8 cellular contexts compared by ENCODE assay signal in genomic region chr1:154157520-154158306, GRCh38. TPM values are rescaled to one million over a fixed set of nuclear protein-coding genes. Genes with fewer than 3 reads are reported as not detected.
A peak's percentile ranks its signal among the peaks of the same experiment; 100 is the strongest.
DNase-seq lines count a peak whose midpoint lies in the region; TF ChIP-seq lines count a peak whose summit lies in the region.

No MANE protein-coding gene starts in this region.

- H3K4ac ChIP-seq in mesendoderm (ENCODE audit: low read depth, low read length), result no peak overlapping the region

- WGBS in mesendoderm (ENCODE audit: extremely low coverage, insufficient coverage, low lambda C conversion rate), result no CpG with 5 or more reads among the region's 7 CpGs

- H3K27me3 ChIP-seq in PC-9 (ENCODE audit: insufficient read depth, low read depth), result no peaks in the 10 kb centered on the region
- H3K27me3 ChIP-seq in mesendoderm (ENCODE audit: insufficient read depth, low read length, poor library complexity), result no peaks in the 10 kb centered on the region

- H3K4me3 ChIP-seq in PC-9 (no peak overlapping the region), mesendoderm (ENCODE audit: low read length) (no peak overlapping the region)

- H3F3A ChIP-seq in PC-9 (ENCODE audit: insufficient read depth, low read depth), result peaks cover 14% of the 10 kb centered on the region

- H2AK5ac ChIP-seq in mesendoderm (ENCODE audit: low read length), result no peak overlapping the region

- H3K4me3 Mint-ChIP-seq in HFFc6, result no peak overlapping the region

- CTCF ChIA-PET in PC-9 (lab: Charles Lee), result no interaction called here

- peak overlapping the region; percentile 18; the same call in 1 of the 2 replicates for H3K27ac ChIP-seq in PC-9
- H3K27ac ChIP-seq in mesendoderm (ENCODE audit: low read depth, low read length), result no peak overlapping the region

- H2BK120ac ChIP-seq in mesendoderm (ENCODE audit: low read depth, low read length), result no peak overlapping the region

- H3K79me2 ChIP-seq in PC-9 (ENCODE audit: low read depth), result no peaks in the 10 kb centered on the region
- no peaks in the 10 kb centered on the region for H3K79me2 ChIP-seq in mesendoderm (ENCODE audit: control insufficient read depth, insufficient read depth, low read length)

- no peaks in the 10 kb centered on the region for H3K9me2 ChIP-seq in PC-9 (ENCODE audit: insufficient read depth)

- no peak overlapping the region for H4K5ac ChIP-seq in mesendoderm (ENCODE audit: low read length)

- no peak overlapping the region for H3K4me2 ChIP-seq in PC-9
- H3K4me2 ChIP-seq in mesendoderm (ENCODE audit: low read length), result no peak overlapping the region

- H2BK5ac ChIP-seq in mesendoderm (ENCODE audit: low read length), result no peak overlapping the region

- intact Hi-C loops in PC-9 (cut with micrococcal nuclease; ENCODE audit: unreplicated experiment), result no loop called here

- POLR2A ChIA-PET in PC-9 (lab: Charles Lee; ENCODE audit: unreplicated experiment), result no interaction called here

- H3K27ac Mint-ChIP-seq in HFFc6, result peak overlapping the region; percentile 25

- H3K9me3 ChIP-seq in PC-9 (ENCODE audit: insufficient read depth, low read depth), result no peaks in the 10 kb centered on the region

- H3K9ac ChIP-seq in mesendoderm (ENCODE audit: low read length), result no peak overlapping the region

- H2AFZ ChIP-seq in PC-9, result no peak overlapping the region

- DNase-seq in GF-D8 (lab: John Stamatoyannopoulos, UW), result peak; percentile 97
- no peak for DNase-seq in HFFc6
- DNase-seq in PC-9, result no peak
- peak; percentile 59 for DNase-seq in activated effector memory CD4-positive, alpha-beta T cell treated with Interleukin-2 at 50 U/mL for 16 hours
- DNase-seq in mesendoderm, result peak; percentile 45
- DNase-seq in stimulated activated naive CD4-positive, alpha-beta T cell treated with Interleukin-2 at 50 U/mL for 16 hours (lab: John Stamatoyannopoulos, UW), result peak; percentile 69
- DNase-seq in NCI-H146 (lab: John Stamatoyannopoulos, UW), result no peak
- DNase-seq in HCEC 1CT, result no peak

- no peaks in the 10 kb centered on the region for H3K4me1 ChIP-seq in PC-9 (replicated peaks; ENCODE audit: insufficient read depth)
- peaks cover 2% of the 10 kb centered on the region for H3K4me1 ChIP-seq in mesendoderm (ENCODE audit: control insufficient read depth, low read depth, low read length)

- H3K4me1 Mint-ChIP-seq in HFFc6 (ENCODE audit: low read depth), result peaks cover 34% of the 10 kb centered on the region

- H3K9me3 Mint-ChIP-seq in HFFc6, result no peaks in the 10 kb centered on the region

- no peak overlapping the region for H3K56ac ChIP-seq in mesendoderm (ENCODE audit: low read length)

- H3K36me3 ChIP-seq in PC-9 (ENCODE audit: low read depth) (0 out of 2 replicates have a peak, but pooled peaks cover 29% of the 10 kb centered on the region), mesendoderm (ENCODE audit: control insufficient read depth, insufficient read depth, low read length) (peaks cover 8% of the 10 kb centered on the region)

- H2BK15ac ChIP-seq in mesendoderm (replicated peaks; ENCODE audit: low read depth), result no peak overlapping the region

- no peak overlapping the region for H4K8ac ChIP-seq in mesendoderm (ENCODE audit: low read depth, low read length)

- no peak overlapping the region for H3K23ac ChIP-seq in mesendoderm (ENCODE audit: low read length)

- peaks cover 8% of the 10 kb centered on the region for H3K79me1 ChIP-seq in mesendoderm (ENCODE audit: low read length)

- TF ChIP-seq CTCF in HFFc6 (IDR thresholded peaks at IDR 0.05), result no peak
- no peak for TF ChIP-seq CTCF in PC-9 (conservative IDR thresholded peaks at IDR 0.05)

- H3K27me3 Mint-ChIP-seq in HFFc6 (ENCODE audit: insufficient read depth), result no peaks in the 10 kb centered on the region; the same call in 1 of the 2 replicates

- BruUV-seq in PC-9 (replicated peaks; lab: Mats Ljungman, UMichigan), result no TSS peak

- H3K18ac ChIP-seq in mesendoderm (ENCODE audit: low read length), result no peak overlapping the region

- H4K20me1 ChIP-seq in PC-9 (ENCODE audit: insufficient read depth), result no peaks in the 10 kb centered on the region; the same call in none of the 2 replicates

- H3K36me3 Mint-ChIP-seq in HFFc6 (ENCODE audit: low read depth), result peaks cover 56% of the 10 kb centered on the region

RNA-seq across cellular contexts. Expression of gene NUP210L, which starts 2.8 kb away (rescaled TPM):
- not detected for total RNA-seq in HFFc6 (2021; fragmentation: NEBNext Ultra II Directional; extraction: Animal tissue kit (Norgen Biotek cat#: 25700))
- total RNA-seq in PC-9 (2021), result not detected in 2 replicates
- not detected for polyA plus RNA-seq in mesendoderm (2013, experiment 1 of 2)
- not detected for polyA plus RNA-seq in mesendoderm (2013, experiment 2 of 2)

RNA-seq across cellular contexts. Expression of gene TPM3, which starts 34.2 kb away (rescaled TPM):
- total RNA-seq in HFFc6 (2021; fragmentation: NEBNext Ultra II Directional; extraction: Animal tissue kit (Norgen Biotek cat#: 25700)), result 100 to 1,000 TPM; 503 to 809 (median 701) TPM
- 375 and 491 TPM in 2 replicates for total RNA-seq in PC-9 (2021)
- polyA plus RNA-seq in mesendoderm (2013, experiment 1 of 2), result 496 TPM
- polyA plus RNA-seq in mesendoderm (2013, experiment 2 of 2), result 509 TPM

RNA-seq across cellular contexts. Expression of gene CFAP141, which starts 48.4 kb away (rescaled TPM):
- not detected for total RNA-seq in HFFc6 (2021; fragmentation: NEBNext Ultra II Directional; extraction: Animal tissue kit (Norgen Biotek cat#: 25700))
- not detected in 2 replicates for total RNA-seq in PC-9 (2021)
- not detected for polyA plus RNA-seq in mesendoderm (2013, experiment 1 of 2)
- not detected for polyA plus RNA-seq in mesendoderm (2013, experiment 2 of 2)

Comparison
In these comparisons a context has a peak if more than half of its experiments do, and no peak if none do; other contexts are left out.
1. DNase-seq: peak in GF-D8 (single experiment), activated effector memory CD4-positive, alpha-beta T cell treated with Interleukin-2 at 50 U/mL for 16 hours (single experiment), mesendoderm (single experiment) and stimulated activated naive CD4-positive, alpha-beta T cell treated with Interleukin-2 at 50 U/mL for 16 hours (single experiment); none in HFFc6 (single experiment), PC-9 (0 of 2), NCI-H146 (single experiment) and HCEC 1CT (single experiment).